Comparison of ENCODE assay signal across 23 cellular contexts in the genomic region with DNA sequence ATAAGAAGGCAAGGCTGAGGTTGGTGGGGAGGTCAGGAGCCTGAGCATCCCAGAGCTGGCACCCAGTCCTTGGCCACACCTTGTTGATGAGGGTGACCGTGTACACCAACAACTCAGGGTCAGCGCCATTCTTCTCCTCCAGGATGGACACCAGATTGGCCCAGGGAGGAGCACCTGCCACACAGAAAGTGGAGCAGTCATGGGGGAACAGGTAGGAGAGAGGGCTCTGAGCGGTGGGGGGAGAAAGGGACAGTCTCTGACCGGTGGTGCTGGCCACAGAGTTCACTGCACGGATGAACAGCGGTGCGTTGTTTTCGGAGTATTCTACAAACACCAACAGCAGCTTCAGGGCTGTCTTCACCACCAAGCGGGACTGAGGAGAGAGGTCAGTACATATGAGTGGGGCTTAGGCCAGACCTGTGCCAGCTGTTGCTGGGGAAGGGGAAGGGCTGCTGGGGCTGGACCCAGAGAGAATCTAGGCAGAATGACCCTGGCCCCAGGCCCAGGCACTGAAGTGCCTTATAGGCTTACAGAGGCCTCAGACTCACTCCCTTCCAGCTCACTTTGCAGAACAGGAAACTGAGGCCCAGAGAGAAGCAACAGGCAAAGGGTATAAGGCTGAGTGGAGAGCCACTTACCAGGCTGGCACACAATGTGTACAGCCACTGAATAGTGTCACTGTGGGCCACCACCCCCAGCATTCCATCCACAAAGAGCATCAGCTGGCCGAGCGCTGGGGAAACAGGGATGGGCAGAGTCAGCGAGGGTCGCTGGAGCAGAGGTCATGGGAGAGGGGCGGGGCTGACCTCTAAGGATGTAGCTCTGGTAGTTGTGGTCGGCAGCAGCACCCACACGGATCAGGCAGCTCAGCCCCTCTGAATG. TPM values are rescaled to one million over a fixed set of nuclear protein-coding genes. Genes with fewer than 3 reads are reported as not detected.
DNase-seq lines count a peak whose midpoint lies in the region; ATAC-seq, FAIRE-seq and TF ChIP-seq lines count a peak whose summit lies in the region.
"Had no signal": no experiment of that assay in that cellular context is flagged by ENCODE, and none has a peak within 500 bp of the region (broad histone marks: within the 10 kb centered on the region; RNA-seq: fewer than 3 reads in every experiment).

No MANE protein-coding gene starts in this region.

- TF ChIP-seq CTCF in RWPE1 (conservative IDR thresholded peaks at IDR 0.05; ENCODE audit: low read depth) (no peak), glutamatergic neuron (IDR thresholded peaks at IDR 0.05; ENCODE audit: partially characterized antibody, unreplicated experiment) (no peak), spleen (IDR thresholded peaks at IDR 0.05 in 8 of 11, conservative IDR thresholded peaks at IDR 0.05 in 3 of 11) (no peak)

- WGBS in spleen, 5 donors: 84 to 87% (median 85%) methylated on average over 16 of the region's 16 CpGs

- H3K36me3 Mint-ChIP-seq in activated naive CD4-positive, alpha-beta T cell treated with anti-CD3 and anti-CD28 coated beads, Interleukin-2, amount 10 ng/mL, durations not matched to agents 7 days and 5 days: peaks cover 32% of the 10 kb centered on the region
- H3K36me3 Mint-ChIP-seq in activated naive CD4-positive, alpha-beta T cell treated with anti-CD3 and anti-CD28 coated beads, Interleukin-2, amount 50 U/mL, for 72 hours: peaks cover 19 to 29% of the 10 kb centered on the region in 2 donors
- H3K36me3 Mint-ChIP-seq in glutamatergic neuron (ENCODE audit: unreplicated experiment): no peaks in the 10 kb centered on the region
- H3K36me3 Mint-ChIP-seq: activated naive CD8-positive, alpha-beta T cell had no signal

- H3K27ac ChIP-seq in RWPE1 (peak overlapping the region; percentile 92), spleen (peak overlapping the region in 5 of 8 donors; percentile 43 to 95 (median 52))

- no peaks in the 10 kb centered on the region for H3K27me3 ChIP-seq in spleen (replicated peaks in 1 of 7)

- POLR2A ChIA-PET in RWPE1 (lab: Yijun Ruan, JAX; ENCODE audit: low non-redundant PET): interaction anchor here (0.6 kb wide), 1 partner anchor 729 kb away, joined by 3 read pairs; no protein-coding TSS in a partner anchor

- peaks cover 3 to 99% (median 73%) of the 10 kb centered on the region in 6 donors for H3K36me3 ChIP-seq in spleen

- H3K9me3 Mint-ChIP-seq in activated naive CD4-positive, alpha-beta T cell treated with anti-CD3 and anti-CD28 coated beads, Interleukin-2, amount 10 ng/mL, durations not matched to agents 7 days and 5 days: no peaks in the 10 kb centered on the region
- H3K9me3 Mint-ChIP-seq in activated naive CD4-positive, alpha-beta T cell treated with anti-CD3 and anti-CD28 coated beads, Interleukin-2, amount 50 U/mL, for 72 hours: no peaks in the 10 kb centered on the region
- no peaks in the 10 kb centered on the region for H3K9me3 Mint-ChIP-seq in glutamatergic neuron (ENCODE audit: unreplicated experiment)

- ATAC-seq in activated naive CD4-positive, alpha-beta T cell treated with anti-CD3 and anti-CD28 coated beads, Interleukin-2, amount 50 U/mL, for 72 hours: no peak

- H3K4me3 ChIP-seq in spleen: no peak overlapping the region

- no peak overlapping the region for H3K4me3 Mint-ChIP-seq in activated naive CD4-positive, alpha-beta T cell treated with anti-CD3 and anti-CD28 coated beads, Interleukin-2, amount 10 ng/mL, durations not matched to agents 7 days and 5 days
- no peak overlapping the region for H3K4me3 Mint-ChIP-seq in glutamatergic neuron (ENCODE audit: unreplicated experiment)
- H3K4me3 Mint-ChIP-seq: activated naive CD8-positive, alpha-beta T cell had no signal

- intact Hi-C loops in spleen (cut with DNase I; ENCODE audit: low total_unique reads): no loop called here

- CTCF ChIA-PET in activated naive CD4-positive, alpha-beta T cell treated with anti-CD3 and anti-CD28 coated beads, Interleukin-2, amount 10 ng/mL, durations not matched to agents 7 days and 5 days (lab: Charles Lee): interaction anchor here (2.2 kb wide), 1 partner anchor 10 kb away, joined by 6 read pairs; a partner anchor contains a TSS
- CTCF ChIA-PET in RWPE1 (lab: Yijun Ruan, JAX): interaction anchor here (1.0 kb wide), 1 partner anchor 11 kb away, joined by 3 read pairs; a partner anchor contains a TSS

- peaks cover 17% of the 10 kb centered on the region for H3K4me1 Mint-ChIP-seq in activated naive CD4-positive, alpha-beta T cell treated with anti-CD3 and anti-CD28 coated beads, Interleukin-2, amount 10 ng/mL, durations not matched to agents 7 days and 5 days
- no peaks in the 10 kb centered on the region for H3K4me1 Mint-ChIP-seq in glutamatergic neuron (ENCODE audit: low read depth, unreplicated experiment)

- no peak for FAIRE-seq in frontal cortex (lab: Jason Lieb, UNC)
- FAIRE-seq: colon, GM12892, small intestine had no signal

- peak overlapping the region; percentile 19 for H3K27ac Mint-ChIP-seq in activated naive CD4-positive, alpha-beta T cell treated with anti-CD3 and anti-CD28 coated beads, Interleukin-2, amount 10 ng/mL, durations not matched to agents 7 days and 5 days
- peak overlapping the region in 1 of 2 donors; percentile 77 for H3K27ac Mint-ChIP-seq in activated naive CD4-positive, alpha-beta T cell treated with anti-CD3 and anti-CD28 coated beads, Interleukin-2, amount 50 U/mL, for 72 hours
- peak overlapping the region; percentile 33 for H3K27ac Mint-ChIP-seq in glutamatergic neuron (ENCODE audit: unreplicated experiment)
- H3K27ac Mint-ChIP-seq: activated naive CD8-positive, alpha-beta T cell; progenitor cell of endocrine pancreas had no signal

- H3K9me3 ChIP-seq in spleen: no peaks in the 10 kb centered on the region

- no peak for DNase-seq in activated naive CD4-positive, alpha-beta T cell treated with anti-CD3 and anti-CD28 coated beads, Interleukin-2, amount 10 ng/mL, durations not matched to agents 7 days and 5 days
- DNase-seq in activated naive CD4-positive, alpha-beta T cell treated with anti-CD3 and anti-CD28 coated beads, Interleukin-2, amount 50 U/mL, for 72 hours (ENCODE audit: low spot score in 2 of 2): no peak
- DNase-seq in RWPE1 (ENCODE audit: low spot score) (no peak), glutamatergic neuron (no peak), spleen (peak; percentile 65), frontal cortex (ENCODE audit: low spot score in 2 of 2) (no peak)
- no peak for DNase-seq in effector CD8-positive, alpha-beta T cell (lab: John Stamatoyannopoulos, UW)
- no peak for DNase-seq in activated CD4-positive, CD25-positive, alpha-beta regulatory T cell (lab: John Stamatoyannopoulos, UW)
- DNase-seq: ACHN; activated CD4-positive, alpha-beta T cell treated with anti-CD3 and anti-CD28 coated beads, Interleukin-2, amount 50 U/mL, for 1 hour; C1 segment of cervical spinal cord; DMS153; Kasumi-1; NCI-H1105 treated with DMSO at 0.1 percent for 48 hours; NCI-H2107; NCI-H524; small intestine; substantia nigra had no signal

- no peak for TF ChIP-seq POLR2A in spleen (IDR thresholded peaks at IDR 0.05)

- peaks cover 22 to 69% (median 44%) of the 10 kb centered on the region in 6 donors for H3K4me1 ChIP-seq in spleen

- H3K27me3 Mint-ChIP-seq in activated naive CD4-positive, alpha-beta T cell treated with anti-CD3 and anti-CD28 coated beads, Interleukin-2, amount 10 ng/mL, durations not matched to agents 7 days and 5 days: no peaks in the 10 kb centered on the region
- H3K27me3 Mint-ChIP-seq in glutamatergic neuron (ENCODE audit: unreplicated experiment): peaks cover 5% of the 10 kb centered on the region
- H3K27me3 Mint-ChIP-seq: activated naive CD8-positive, alpha-beta T cell; progenitor cell of endocrine pancreas had no signal

RNA-seq across cellular contexts. Expression of a gene that starts 9.6 kb away (rescaled TPM):
- total RNA-seq in activated naive CD4-positive, alpha-beta T cell treated with anti-CD3 and anti-CD28 coated beads, Interleukin-2, amount 50 U/mL, for 72 hours: 100 to 1,000 TPM; 104 to 133 TPM
- total RNA-seq in glutamatergic neuron (ENCODE audit: unreplicated experiment): 18.8 TPM
- 100 to 1,000 TPM in 6 of 7 donors, 10 to 100 TPM in 1; 97.3 to 304 (median 145) TPM for total RNA-seq in spleen
- 100 to 1,000 TPM in 2 of 3 donors, 10 to 100 TPM in 1; 45.6 to 193 (median 149) TPM for polyA plus RNA-seq in spleen
- total RNA-seq in frontal cortex: 1.6 TPM

RNA-seq across cellular contexts. Expression of a gene that starts 10.7 kb away (rescaled TPM):
- total RNA-seq in activated naive CD4-positive, alpha-beta T cell treated with anti-CD3 and anti-CD28 coated beads, Interleukin-2, amount 50 U/mL, for 72 hours: 10 to 100 TPM; 28.4 to 35.4 TPM
- total RNA-seq in glutamatergic neuron (ENCODE audit: unreplicated experiment): 42.6 TPM
- total RNA-seq in spleen: 10 to 100 TPM; 28.1 to 39.0 (median 29.3) TPM
- polyA plus RNA-seq in spleen: 10 to 100 TPM; 54.5 to 68.7 (median 65.9) TPM
- 21.2 TPM for total RNA-seq in frontal cortex

RNA-seq across cellular contexts. Expression of a gene that starts 11.1 kb away (rescaled TPM):
- total RNA-seq in activated naive CD4-positive, alpha-beta T cell treated with anti-CD3 and anti-CD28 coated beads, Interleukin-2, amount 50 U/mL, for 72 hours: 10 to 100 TPM in 1 of 2 donors, 1 to 10 TPM in 1; 8.3 to 13.6 TPM
- total RNA-seq in glutamatergic neuron (ENCODE audit: unreplicated experiment) (1.4 TPM), spleen (10 to 100 TPM in 5 of 7 donors, 1 to 10 TPM in 2; 8.1 to 26.8 (median 13.5) TPM), frontal cortex (0.41 TPM)
- polyA plus RNA-seq in spleen: 10 to 100 TPM in 2 of 3 donors, 1 to 10 TPM in 1; 6.0 to 34.1 (median 33.6) TPM
- total RNA-seq: kidney epithelial cell had no signal

RNA-seq across cellular contexts. Expression of a gene that starts 38.7 kb away (rescaled TPM):
- total RNA-seq in activated naive CD4-positive, alpha-beta T cell treated with anti-CD3 and anti-CD28 coated beads, Interleukin-2, amount 50 U/mL, for 72 hours: 1 to 10 TPM; 4.0 to 7.0 TPM
- total RNA-seq in glutamatergic neuron (ENCODE audit: unreplicated experiment) (2.1 TPM), spleen (1 to 10 TPM; 2.8 to 4.7 (median 4.0) TPM), frontal cortex (0.41 TPM)
- polyA plus RNA-seq in spleen: 1 to 10 TPM; 4.2 to 8.7 (median 7.0) TPM

RNA-seq across cellular contexts. Expression of a gene that starts 41.7 kb away (rescaled TPM):
- 10 to 100 TPM in 1 of 2 donors, 1 to 10 TPM in 1; 9.5 to 23.2 TPM for total RNA-seq in activated naive CD4-positive, alpha-beta T cell treated with anti-CD3 and anti-CD28 coated beads, Interleukin-2, amount 50 U/mL, for 72 hours
- total RNA-seq in glutamatergic neuron (ENCODE audit: unreplicated experiment): 3.4 TPM
- total RNA-seq in spleen: 10 to 100 TPM in 6 of 7 donors, 1 to 10 TPM in 1; 9.6 to 27.9 (median 15.2) TPM
- 10 to 100 TPM in 2 of 3 donors, 1 to 10 TPM in 1; 5.1 to 12.7 (median 11.3) TPM for polyA plus RNA-seq in spleen
- 2.9 TPM for total RNA-seq in frontal cortex
